ENCODE assay signal across 8 cellular contexts in genomic region chr2:65300134-65300771, GRCh38.
DNase-seq lines count a peak whose midpoint lies in the region; ATAC-seq and TF ChIP-seq lines count a peak whose summit lies in the region.

No MANE protein-coding gene starts in this region.

- H3K27ac Mint-ChIP-seq in Caco-2 (ENCODE audit: unreplicated experiment) (peak overlapping the region; percentile 14), T-helper 17 cell (peak overlapping the region; percentile 92), endothelial cell (ENCODE audit: unreplicated experiment) (no peak overlapping the region)

- H3K27me3 Mint-ChIP-seq in Caco-2 (ENCODE audit: insufficient read depth, unreplicated experiment) (no peaks in the 10 kb centered on the region), T-helper 17 cell (peaks cover 10% of the 10 kb centered on the region), endothelial cell (ENCODE audit: unreplicated experiment) (no peaks in the 10 kb centered on the region)

- no peaks in the 10 kb centered on the region for H3K9me3 Mint-ChIP-seq in Caco-2 (ENCODE audit: unreplicated experiment)
- no peaks in the 10 kb centered on the region for H3K9me3 Mint-ChIP-seq in endothelial cell (ENCODE audit: unreplicated experiment)

- H3K4me3 ChIP-seq in Caco-2 (ENCODE audit: low read depth, low read length) (no peak overlapping the region), foreskin fibroblast (ENCODE audit: low read depth in 1 of 2, low read length in 2 of 2) (peak overlapping the region in 1 of 2 donors; percentile 21)

- H3K4me1 Mint-ChIP-seq in Caco-2 (ENCODE audit: low read depth, unreplicated experiment) (peaks cover 23% of the 10 kb centered on the region), T-helper 17 cell (peaks cover 26% of the 10 kb centered on the region), endothelial cell (ENCODE audit: unreplicated experiment) (peaks cover 25% of the 10 kb centered on the region)

- no peak for DNase-seq in Caco-2
- DNase-seq in T-helper 17 cell = no peak
- peak; percentile 73 to 89 for DNase-seq in foreskin fibroblast
- DNase-seq in posterior cingulate gyrus = peak in 8 of 10 donors; percentile 35 to 91 (median 59)
- no peak for DNase-seq in NCI-H2196 (lab: John Stamatoyannopoulos, UW; ENCODE audit: unreplicated experiment)
- no peak for DNase-seq in endothelial cell (ENCODE audit: low spot score)
- DNase-seq in foreskin melanocyte = no peak

- TF ChIP-seq CTCF in Caco-2 (IDR thresholded peaks at IDR 0.05; ENCODE audit: insufficient read depth in 1 of 2, low read depth in 1 of 2, low read length in 1 of 2, severe bottlenecking in 1 of 2, unreplicated experiment in 1 of 2) = no peak
- TF ChIP-seq CTCF in foreskin fibroblast (IDR thresholded peaks at IDR 0.05; ENCODE audit: low read depth, low read length) = no peak
- no peak for TF ChIP-seq CTCF in endothelial cell (IDR thresholded peaks at IDR 0.05; ENCODE audit: unreplicated experiment)

- H3K4me3 Mint-ChIP-seq in Caco-2 (ENCODE audit: unreplicated experiment) (no peak overlapping the region), T-helper 17 cell (peak overlapping the region; percentile 87), endothelial cell (ENCODE audit: unreplicated experiment) (no peak overlapping the region)

- no peaks in the 10 kb centered on the region for H3K27me3 ChIP-seq in Caco-2 (replicated peaks; ENCODE audit: control insufficient read depth, insufficient read depth, low read length)

- CTCF ChIA-PET in Caco-2 (lab: Charles Lee) = interaction anchor here (1.0 kb wide), 1 partner anchor 16 kb away, joined by 3 read pairs; no protein-coding TSS in a partner anchor

- BruUV-seq in Caco-2 (replicated peaks; lab: Mats Ljungman, UMichigan) = no TSS peak

- intact Hi-C loops in Caco-2 (cut with micrococcal nuclease; ENCODE audit: unreplicated experiment) = loop anchor here (10.0 kb wide), 1 partner anchor 135 kb away; the partner anchor contains the start of gene SPRED2
- intact Hi-C loops in posterior cingulate gyrus (cut with DNase I) = loop anchor here (2.0 to 5.0 kb wide), 2 partner anchors 87 to 139 kb away; no protein-coding TSS in a partner anchor

- H3K36me3 Mint-ChIP-seq in Caco-2 (ENCODE audit: insufficient read depth, unreplicated experiment) (no peaks in the 10 kb centered on the region), T-helper 17 cell (ENCODE audit: low read depth) (no peaks in the 10 kb centered on the region), endothelial cell (ENCODE audit: low read depth, unreplicated experiment) (no peaks in the 10 kb centered on the region)

- POLR2A ChIA-PET in Caco-2 (lab: Charles Lee) = interaction anchor here (1.0 kb wide), 1 partner anchor 73 kb away, joined by 7 read pairs; the partner anchor contains the start of gene ACTR2

- ATAC-seq in T-helper 17 cell = peak; percentile 10
- ATAC-seq in HG02840 (IDR thresholded peaks at IDR 0.05; ENCODE audit: low FRiP score, unreplicated experiment) = no peak

- H3K9me3 ChIP-seq in Caco-2 (no peaks in the 10 kb centered on the region), T-helper 17 cell (ENCODE audit: control insufficient read depth, low read length, poor library complexity, severe bottlenecking) (no peaks in the 10 kb centered on the region)

- peaks cover 22% of the 10 kb centered on the region for H3K4me1 ChIP-seq in Caco-2

- no peaks in the 10 kb centered on the region for H3K36me3 ChIP-seq in Caco-2 (ENCODE audit: control insufficient read depth, insufficient read depth, low read length)

Comparison
In these comparisons a context has a peak if more than half of its experiments do, and no peak if none do; other contexts are left out.
1. DNase-seq: peak in foreskin fibroblast (2 of 2) and posterior cingulate gyrus (8 of 10); none in Caco-2 (0 of 2), T-helper 17 cell (0 of 3), NCI-H2196 (single experiment), endothelial cell (single experiment) and foreskin melanocyte (single experiment).